Comparison of ENCODE assay signal across 11 cellular contexts in the genomic region with DNA sequence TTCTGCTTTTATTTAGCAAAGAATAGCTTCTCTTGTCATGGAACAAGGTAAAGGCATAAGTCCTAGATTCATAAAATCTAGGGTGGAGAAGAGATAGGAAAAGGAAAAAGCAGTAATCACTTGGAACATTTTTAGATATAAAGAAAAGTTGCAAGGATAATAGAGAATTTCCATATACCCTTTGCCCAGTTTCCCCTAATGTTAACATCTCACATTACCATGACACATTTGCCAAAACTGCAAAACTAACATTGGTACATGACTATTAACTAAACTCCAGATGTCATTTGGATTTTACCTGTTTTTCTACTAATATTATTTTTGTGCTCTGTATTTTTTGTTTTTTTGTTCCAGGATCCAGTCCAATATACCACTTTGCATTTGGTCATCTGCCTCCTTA.
"Had no signal": no experiment of that assay in that cellular context is flagged by ENCODE, and none has a peak within 500 bp of the region (broad histone marks: within the 10 kb centered on the region; RNA-seq: fewer than 3 reads in every experiment).

No MANE protein-coding gene starts in this region.

- H3K27ac ChIP-seq: GM23248 had no signal

- H3K4me3 ChIP-seq: GM23248, GM23338, HAP-1 had no signal

- H3K4me1 ChIP-seq: HAP-1 had no signal

- H3K36me3 ChIP-seq: HAP-1 had no signal

- H3K4me2 ChIP-seq: GM23338 had no signal

- FAIRE-seq: H1, H54 had no signal

- DNase-seq: GM23248, GOT3, H7, H9, HCEC 1CT, HFFc6 had no signal

- ATAC-seq: GM23338, HCT116 had no signal

- H3K9me3 ChIP-seq: HAP-1 had no signal
